8 cellular contexts compared by ENCODE assay signal in genomic region chr6:2353412-2354137, GRCh38.
DNase-seq lines count a peak whose midpoint lies in the region; ATAC-seq and TF ChIP-seq lines count a peak whose summit lies in the region.

No MANE protein-coding gene starts in this region.

- ATAC-seq in lung (ENCODE audit: insufficient read depth, low FRiP score) (peak; percentile 36), HG02623 (IDR thresholded peaks at IDR 0.05; ENCODE audit: unreplicated experiment) (no peak)

- no peaks in the 10 kb centered on the region for H3K27me3 ChIP-seq in lung (ENCODE audit: control insufficient read depth, insufficient read depth)

- no peak overlapping the region for H3K4me3 ChIP-seq in lung

- 51 to 59% methylated on average over 10 of the region's 10 CpGs for WGBS in lung, 2 donors

- H3K9me3 ChIP-seq in lung (ENCODE audit: control insufficient read depth in 2 of 2, insufficient read depth in 1 of 2, low read length in 1 of 2) = no peaks in the 10 kb centered on the region

- H3K36me3 ChIP-seq in lung (ENCODE audit: control insufficient read depth in 2 of 2, insufficient read depth in 2 of 2, low read length in 2 of 2) = no peaks in the 10 kb centered on the region

- DNase-seq in AG09319 (ENCODE audit: extremely low read depth, low read depth) = peak; percentile 41
- DNase-seq in GM20000 (ENCODE audit: low spot score) = peak; percentile 48
- DNase-seq in NCI-H526 (lab: John Stamatoyannopoulos, UW) = peak; percentile 61 to 76
- DNase-seq in activated CD4-positive, alpha-beta T cell treated with anti-CD3 and anti-CD28 coated beads, Interleukin-2, amount 50 U/mL, for 1 hour = peak; percentile 41
- peak; percentile 67 for DNase-seq in ecto neural progenitor cell (ENCODE audit: low spot score)
- DNase-seq in lung (ENCODE audit: low spot score) = peak; percentile 61
- DNase-seq in stimulated activated CD8-positive, alpha-beta memory T cell treated with anti-CD3 and anti-CD28 coated beads, Interleukin-2, amount 100 ng/mL, for 48 hours (ENCODE audit: low read depth in 2 of 2) = peak; percentile 10 to 29

- TF ChIP-seq CTCF in AG09319 (IDR thresholded peaks at IDR 0.05; ENCODE audit: low read depth, low read length) (peak; percentile 77), GM20000 (IDR thresholded peaks at IDR 0.05; ENCODE audit: extremely low read depth, missing control alignments) (peak; percentile 65), lung (IDR thresholded peaks at IDR 0.05; ENCODE audit: control extremely low read depth, extremely low read depth) (peak; percentile 62)

- no peaks in the 10 kb centered on the region for H3K4me1 ChIP-seq in lung (ENCODE audit: control insufficient read depth in 2 of 2, insufficient read depth in 2 of 2, low read length in 2 of 2)

- no peak overlapping the region for H3K27ac ChIP-seq in lung (ENCODE audit: low read depth in 1 of 2, low read length in 1 of 2)
